In the genomic region with DNA sequence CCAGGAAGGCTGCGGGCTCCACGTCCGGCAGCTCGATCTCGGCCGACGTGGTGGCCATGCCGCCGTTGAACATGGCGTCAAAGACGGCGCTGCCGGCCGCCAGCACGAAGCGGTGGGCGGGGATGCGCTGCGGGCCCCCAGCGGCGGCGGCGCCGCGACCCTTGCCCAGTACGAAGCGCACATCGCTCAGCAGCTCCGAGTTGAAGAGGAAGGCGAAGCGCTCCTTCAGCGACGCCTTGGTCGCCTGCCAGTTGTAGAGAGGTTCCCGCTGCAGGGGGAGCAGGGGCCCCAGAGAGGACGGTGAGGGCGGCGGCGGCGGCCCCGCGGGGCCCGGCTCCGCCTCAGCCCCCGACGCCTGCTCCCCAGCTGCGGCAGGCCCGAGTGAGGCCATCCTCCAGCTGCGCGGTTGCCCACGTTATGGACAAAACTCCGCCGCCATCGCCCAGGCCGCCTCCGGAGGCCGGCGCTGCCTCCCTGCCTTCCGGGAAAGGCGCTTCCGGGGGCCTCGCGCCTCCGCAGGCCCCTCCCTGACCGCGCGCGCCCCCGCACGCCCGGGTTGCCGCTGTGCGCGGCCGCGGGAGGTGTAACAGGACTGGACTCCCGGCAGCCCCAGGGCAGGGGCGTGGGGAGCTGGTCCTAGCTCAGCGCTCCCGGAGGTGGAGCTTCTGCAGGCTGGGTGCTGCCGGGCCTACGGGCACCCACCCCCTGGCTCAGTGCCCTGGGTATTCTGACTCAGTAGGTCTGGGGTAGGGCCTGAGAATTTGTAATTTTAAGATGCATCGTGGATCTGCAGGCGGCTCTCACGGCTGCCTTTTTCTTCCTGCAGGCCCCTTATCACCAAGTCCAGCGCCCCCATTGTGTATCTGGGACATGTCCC, we compare ENCODE assay signal across 8 cellular contexts. TPM values are rescaled to one million over a fixed set of nuclear protein-coding genes. Genes with fewer than 3 reads are reported as not detected.
DNase-seq lines count a peak whose midpoint lies in the region; ATAC-seq, FAIRE-seq and TF ChIP-seq lines count a peak whose summit lies in the region.

A gene (minus strand): TSS at position 492 of the 877 bp plus-strand sequence. CDS start 101 bp downstream, at position 391.

- peak within 1 kb of the TSS; percentile 26 to 96 (median 94) for H3K4me3 ChIP-seq in adrenal gland
- peak within 1 kb of the TSS; percentile 72 to 99 (median 90) for H3K4me3 ChIP-seq in heart right ventricle
- H3K4me3 ChIP-seq in upper lobe of right lung, result peak within 1 kb of the TSS; percentile 97

- peak within 1 kb of the TSS; percentile 69 for H3K27ac Mint-ChIP-seq in progenitor cell of endocrine pancreas

- DNase-seq in GM12891 (ENCODE audit: insufficient read length, low spot score), result peak; percentile 91
- peak; percentile 77 for DNase-seq in NCI-H1092 treated with DMSO at 0.1 percent for 48 hours (lab: John Stamatoyannopoulos, UW)
- peak; percentile 51 to 90 (median 64) for DNase-seq in T-helper 1 cell
- DNase-seq in adrenal gland, result peak; percentile 93 to 98 (median 96)
- DNase-seq in heart right ventricle, result peak; percentile 93 to 95
- peak; percentile 70 for DNase-seq in progenitor cell of endocrine pancreas (ENCODE audit: low spot score, unreplicated experiment)
- DNase-seq in upper lobe of right lung, result peak; percentile 97

- intact Hi-C loops in adrenal gland (cut with DNase I), result loop anchor here in 1 of 2 donors (5.0 kb wide), 1 partner anchor 140 kb away; a partner anchor contains a TSS
- intact Hi-C loops in heart right ventricle (cut with DNase I), result loop anchor here in 6 of 10 donors (1.0 to 10.0 kb wide), 8 partner anchors 38 to 140 kb away; a partner anchor contains a TSS
- intact Hi-C loops in upper lobe of right lung (cut with DNase I), result no loop called here

- ATAC-seq in HG02642 (IDR thresholded peaks at IDR 0.05; ENCODE audit: poor library complexity, unreplicated experiment) (peak; percentile 91), heart right ventricle (peak; percentile 98 to 99 (median 98)), upper lobe of right lung (peak; percentile 99)

- no peaks in the 10 kb centered on the region for H3K36me3 ChIP-seq in adrenal gland (replicated peaks in 1 of 2)
- peaks cover 0 to 8% (median 0%) of the 10 kb centered on the region in 9 donors for H3K36me3 ChIP-seq in heart right ventricle
- H3K36me3 ChIP-seq in upper lobe of right lung, result no peaks in the 10 kb centered on the region

- H3K36me3 Mint-ChIP-seq in progenitor cell of endocrine pancreas (ENCODE audit: insufficient read depth), result no peaks in the 10 kb centered on the region

- no peaks in the 10 kb centered on the region for H3K9me3 Mint-ChIP-seq in progenitor cell of endocrine pancreas (ENCODE audit: low read depth)

- H3K4me1 ChIP-seq in adrenal gland (replicated peaks in 1 of 2), result peaks cover 14 to 47% of the 10 kb centered on the region in 2 donors
- peaks cover 5 to 50% (median 42%) of the 10 kb centered on the region in 9 donors for H3K4me1 ChIP-seq in heart right ventricle
- H3K4me1 ChIP-seq in upper lobe of right lung, result peaks cover 38% of the 10 kb centered on the region

- TF ChIP-seq CTCF in adrenal gland (IDR thresholded peaks at IDR 0.05) (no peak), heart right ventricle (IDR thresholded peaks at IDR 0.05) (peak in 3 of 9 donors; percentile 25 to 38 (median 29)), progenitor cell of endocrine pancreas (IDR thresholded peaks at IDR 0.05; ENCODE audit: unreplicated experiment) (no peak), upper lobe of right lung (IDR thresholded peaks at IDR 0.05) (peak; percentile 20)

- peak within 1 kb of the TSS; percentile 81 for H3K4me3 Mint-ChIP-seq in progenitor cell of endocrine pancreas (ENCODE audit: low read depth)

- H3K4me1 Mint-ChIP-seq in progenitor cell of endocrine pancreas (ENCODE audit: low read depth), result peaks cover 18% of the 10 kb centered on the region

- H3K27me3 ChIP-seq in adrenal gland (no peaks in the 10 kb centered on the region), heart right ventricle (no peaks in the 10 kb centered on the region), upper lobe of right lung (no peaks in the 10 kb centered on the region)

- H3K27ac ChIP-seq in adrenal gland (peak within 1 kb of the TSS; percentile 83 to 98 (median 96)), heart right ventricle (peak within 1 kb of the TSS; percentile 94 to 100 (median 96)), upper lobe of right lung (peak within 1 kb of the TSS; percentile 98)

- no peaks in the 10 kb centered on the region for H3K27me3 Mint-ChIP-seq in progenitor cell of endocrine pancreas

- WGBS in adrenal gland, 4 donors, result 0 to 1% (median 0%) methylated on average over 7 to 86 of the region's 86 CpGs
- 0% methylated on average over 70 to 86 of the region's 86 CpGs for WGBS in heart right ventricle, 2 donors

- FAIRE-seq in GM12891 (lab: Jason Lieb, UNC), result peak; percentile 89

- TF ChIP-seq POLR2A in GM12891 (IDR thresholded peaks at IDR 0.05; ENCODE audit: low read depth, low read length) (peak; percentile 94), adrenal gland (IDR thresholded peaks at IDR 0.05) (peak; percentile 88 to 93)

- no peaks in the 10 kb centered on the region for H3K9me3 ChIP-seq in adrenal gland (replicated peaks in 1 of 3)
- peaks cover 0 to 9% (median 0%) of the 10 kb centered on the region in 11 donors for H3K9me3 ChIP-seq in heart right ventricle
- H3K9me3 ChIP-seq in upper lobe of right lung, result no peaks in the 10 kb centered on the region

TF ChIP-seq in GM12891, 5 proteins besides CTCF, POLR2A, EP300 and RAD21:
- TF ChIP-seq PAX5 (IDR thresholded peaks at IDR 0.05; ENCODE audit: insufficient read depth, low read length, severe bottlenecking) (peak; percentile 37), TAF1 (IDR thresholded peaks at IDR 0.05; ENCODE audit: low read depth, low read length) (peak; percentile 74), SPI1 (IDR thresholded peaks at IDR 0.05; ENCODE audit: low read depth, low read length) (no peak), POU2F2 (IDR thresholded peaks at IDR 0.05; ENCODE audit: low read depth, low read length) (peak; percentile 69), POLR2AphosphoS5 (IDR thresholded peaks at IDR 0.05; ENCODE audit: low read depth, low read length) (peak; percentile 85)

RNA-seq across cellular contexts. Expression of the gene that starts here (rescaled TPM):
- polyA plus RNA-seq in GM12891 (2012; ENCODE audit: low read depth, missing spikeins), result 37.2 TPM
- 10 to 100 TPM; 38.8 to 72.6 (median 49.7) TPM for total RNA-seq in adrenal gland
- polyA plus RNA-seq in adrenal gland, result 10 to 100 TPM in 2 of 3 donors, 1 to 10 TPM in 1; 7.2 to 65.9 (median 12.5) TPM
- 100 to 1,000 TPM; 130 to 185 (median 157) TPM for total RNA-seq in heart right ventricle
- polyA plus RNA-seq in heart right ventricle, result 10 to 100 TPM; 14.1 to 52.7 TPM
- 38.7 and 39.0 TPM in 2 replicates for total RNA-seq in progenitor cell of endocrine pancreas
- 44.6 TPM for total RNA-seq in upper lobe of right lung

Comparison
In these comparisons a context has a peak if more than half of its experiments do, and no peak if none do; other contexts are left out.
1. Peak in every context shown above with its lines: DNase-seq, ATAC-seq, H3K4me3 ChIP-seq and H3K27ac ChIP-seq.